ENCODE assay signal across 23 cellular contexts in genomic region chr1:76147917-76148316, GRCh38.
DNase-seq lines count a peak whose midpoint lies in the region; ATAC-seq lines count a peak whose summit lies in the region.
"Had no signal": no experiment of that assay in that cellular context is flagged by ENCODE, and none has a peak within 500 bp of the region (broad histone marks: within the 10 kb centered on the region; RNA-seq: fewer than 3 reads in every experiment).

No MANE protein-coding gene starts in this region.

- ATAC-seq in naive thymus-derived CD8-positive, alpha-beta T cell, result no peak
- ATAC-seq in HG02588 (IDR thresholded peaks at IDR 0.05; ENCODE audit: unreplicated experiment), result no peak
- no peak for ATAC-seq in activated T-helper 17 cell treated with anti-CD3 and anti-CD28 coated beads, Interleukin-2, amount 50 U/mL, for 72 hours (replicated peaks)

- peak; percentile 59 for DNase-seq in Ammon's horn (ENCODE audit: low spot score)
- peak; percentile 98 for DNase-seq in SK-MEL-5 (ENCODE audit: low read depth, low spot score)
- peak; percentile 70 for DNase-seq in globus pallidus (ENCODE audit: low spot score)
- DNase-seq in pons (ENCODE audit: low spot score), result peak; percentile 77
- no peak for DNase-seq in naive thymus-derived CD8-positive, alpha-beta T cell
- no peak for DNase-seq in occipital lobe (lab: John Stamatoyannopoulos, UW)
- DNase-seq: 8988T; ACHN; Caco-2; CD4-positive, alpha-beta T cell; DMS79; GF-D8; GOT3; HFFc6; MM.1S; NCI-H2029; NCI-H2227 treated with DMSO at 0.1 percent for 48 hours; NCI-H526 treated with DMSO at 0.1 percent for 48 hours; SHP77 treated with DMSO at 0.1 percent for 48 hours; SK-N-SH had no signal

- in situ Hi-C loops in SK-MEL-5 (cut with HindIII; ENCODE audit: low pct_unique_long_range_greater_than_20kb, low sequenced_read_pairs), result no loop called here

- POLR2A ChIA-PET in naive thymus-derived CD8-positive, alpha-beta T cell (lab: Charles Lee), result no interaction called here

- peaks cover 0 to 2% (median 0%) of the 10 kb centered on the region in 3 donors for H3K36me3 Mint-ChIP-seq in naive thymus-derived CD8-positive, alpha-beta T cell
- no peaks in the 10 kb centered on the region for H3K36me3 Mint-ChIP-seq in activated T-helper 17 cell treated with anti-CD3 and anti-CD28 coated beads, Interleukin-2, amount 50 U/mL, for 72 hours (ENCODE audit: low read depth)

- peak overlapping the region in 1 of 10 donors; percentile 3 for H3K27ac Mint-ChIP-seq in naive thymus-derived CD8-positive, alpha-beta T cell
- no peak overlapping the region for H3K27ac Mint-ChIP-seq in activated T-helper 17 cell treated with anti-CD3 and anti-CD28 coated beads, Interleukin-2, amount 50 U/mL, for 72 hours
- H3K27ac Mint-ChIP-seq: CD4-positive, alpha-beta T cell; HFFc6; IgD-negative memory B cell had no signal

- peaks cover 0 to 4% (median 0%) of the 10 kb centered on the region in 5 donors for H3K27me3 Mint-ChIP-seq in naive thymus-derived CD8-positive, alpha-beta T cell
- peaks cover 35% of the 10 kb centered on the region for H3K27me3 Mint-ChIP-seq in activated T-helper 17 cell treated with anti-CD3 and anti-CD28 coated beads, Interleukin-2, amount 50 U/mL, for 72 hours
- H3K27me3 Mint-ChIP-seq: IgD-negative memory B cell had no signal

- H3K4me1 Mint-ChIP-seq in naive thymus-derived CD8-positive, alpha-beta T cell, result peaks cover 0 to 3% (median 0%) of the 10 kb centered on the region in 4 donors
- H3K4me1 Mint-ChIP-seq in activated T-helper 17 cell treated with anti-CD3 and anti-CD28 coated beads, Interleukin-2, amount 50 U/mL, for 72 hours, result no peaks in the 10 kb centered on the region
- H3K4me1 Mint-ChIP-seq: IgD-negative memory B cell had no signal

- no peak overlapping the region for H3K4me3 Mint-ChIP-seq in naive thymus-derived CD8-positive, alpha-beta T cell
- no peak overlapping the region for H3K4me3 Mint-ChIP-seq in activated T-helper 17 cell treated with anti-CD3 and anti-CD28 coated beads, Interleukin-2, amount 50 U/mL, for 72 hours
- H3K4me3 Mint-ChIP-seq: CD4-positive, alpha-beta T cell; HFFc6; IgD-negative memory B cell had no signal

- no peaks in the 10 kb centered on the region for H3K9me3 Mint-ChIP-seq in naive thymus-derived CD8-positive, alpha-beta T cell
- H3K9me3 Mint-ChIP-seq in activated T-helper 17 cell treated with anti-CD3 and anti-CD28 coated beads, Interleukin-2, amount 50 U/mL, for 72 hours, result no peaks in the 10 kb centered on the region
- H3K9me3 Mint-ChIP-seq: CD4-positive, alpha-beta T cell; HFFc6; IgD-negative memory B cell had no signal

Comparison
In these comparisons a context has a peak if more than half of its experiments do, and no peak if none do; other contexts are left out.
1. DNase-seq: peak in Ammon's horn (single experiment), SK-MEL-5 (single experiment), globus pallidus (single experiment) and pons (single experiment); none in naive thymus-derived CD8-positive, alpha-beta T cell (0 of 10) and occipital lobe (single experiment).